Comparison of ENCODE assay signal across 16 cellular contexts in genomic region chr11:27838674-27839073, GRCh38.
A peak's percentile ranks its signal among the peaks of the same experiment; 100 is the strongest.
DNase-seq lines count a peak whose midpoint lies in the region; ATAC-seq and TF ChIP-seq lines count a peak whose summit lies in the region.
"Had no signal": no experiment of that assay in that cellular context is flagged by ENCODE, and none has a peak within 500 bp of the region (broad histone marks: within the 10 kb centered on the region; RNA-seq: fewer than 3 reads in every experiment).

No MANE protein-coding gene starts in this region.

- H3K27ac ChIP-seq in ACC112 (ENCODE audit: low read depth, low read length) (no peak overlapping the region), HCT116 (ENCODE audit: low read depth, low read length) (peak overlapping the region; percentile 22), mesendoderm (ENCODE audit: low read depth, low read length) (no peak overlapping the region), MM.1S (ENCODE audit: low read length) (no peak overlapping the region), osteoblast (ENCODE audit: low read depth, low read length) (no peak overlapping the region)
- H3K27ac ChIP-seq: BLaER1 treated with 17β-estradiol and CSF1 and Interleukin-3, amounts not matched to agents 10 nM and 100 nM had no signal

- H3K9me3 ChIP-seq in HCT116 (ENCODE audit: control insufficient read depth in 1 of 2, insufficient read depth in 1 of 2, low read depth in 1 of 2, low read length in 2 of 2) (no peaks in the 10 kb centered on the region), MM.1S (replicated peaks; ENCODE audit: insufficient read depth, low read length) (no peaks in the 10 kb centered on the region), osteoblast (ENCODE audit: low read depth, low read length) (no peaks in the 10 kb centered on the region)

- H2BK120ac ChIP-seq in mesendoderm (ENCODE audit: low read depth, low read length) = no peak overlapping the region

- no peak overlapping the region for H2AK5ac ChIP-seq in mesendoderm (ENCODE audit: low read length)

- no peak overlapping the region for H2BK5ac ChIP-seq in mesendoderm (ENCODE audit: low read length)

- no peak overlapping the region for H4K8ac ChIP-seq in mesendoderm (ENCODE audit: low read depth, low read length)

- H3K4me3 ChIP-seq in ACC112 (ENCODE audit: low read depth, low read length) (no peak overlapping the region), HCT116 (replicated peaks in 1 of 2; ENCODE audit: low read depth in 1 of 2, low read length in 2 of 2) (no peak overlapping the region), mesendoderm (ENCODE audit: low read length) (no peak overlapping the region), MM.1S (ENCODE audit: low read length) (no peak overlapping the region), osteoblast (ENCODE audit: insufficient read depth, low read length) (no peak overlapping the region)
- H3K4me3 ChIP-seq: BLaER1 treated with 17β-estradiol and CSF1 and Interleukin-3, amounts not matched to agents 10 nM and 100 nM; K562 had no signal

- no peak for TF ChIP-seq CTCF in HCT116 (IDR thresholded peaks at IDR 0.05 in 2 of 3, conservative IDR thresholded peaks at IDR 0.05 in 1 of 3; ENCODE audit: borderline replicate concordance in 1 of 3, insufficient read depth in 1 of 3, low read depth in 2 of 3, low read length in 2 of 3)
- no peak for TF ChIP-seq CTCF in MM.1S (IDR thresholded peaks at IDR 0.05; ENCODE audit: low read length)
- TF ChIP-seq CTCF in osteoblast (IDR thresholded peaks at IDR 0.05; ENCODE audit: extremely low read depth, low read depth, low read length) = no peak

- H4K5ac ChIP-seq in mesendoderm (ENCODE audit: low read length) = no peak overlapping the region

- H2BK15ac ChIP-seq in mesendoderm (replicated peaks; ENCODE audit: low read depth) = no peak overlapping the region

- TF ChIP-seq RAD21 in HCT116 (IDR thresholded peaks at IDR 0.05; ENCODE audit: low read depth) = no peak

- H3K56ac ChIP-seq in mesendoderm (ENCODE audit: low read length) = no peak overlapping the region

- DNase-seq in HCT116 (ENCODE audit: low read depth, low spot score) (no peak), SW480 (ENCODE audit: low spot score) (peak; percentile 50), mesendoderm (peak; percentile 56), MM.1S (no peak), NCI-H446 treated with DMSO at 0.1 percent for 48 hours (lab: John Stamatoyannopoulos, UW) (no peak), osteoblast (ENCODE audit: insufficient read length, low spot score, missing footprints) (no peak)
- DNase-seq: 8988T; CD8-positive, alpha-beta T cell; DMS 273 treated with DMSO at 0.1 percent for 48 hours; DMS79; GDM1; GOT3; H7 had no signal

- no peak overlapping the region for H3K18ac ChIP-seq in mesendoderm (ENCODE audit: low read length)

- no peaks in the 10 kb centered on the region for H4K20me1 ChIP-seq in HCT116 (ENCODE audit: insufficient read depth)
- no peaks in the 10 kb centered on the region for H4K20me1 ChIP-seq in MM.1S (ENCODE audit: insufficient read depth, low read length)
- H4K20me1 ChIP-seq in osteoblast (ENCODE audit: insufficient read depth, low read length) = no peaks in the 10 kb centered on the region
- H4K20me1 ChIP-seq: BLaER1 treated with 17β-estradiol and CSF1 and Interleukin-3, amounts not matched to agents 10 nM and 100 nM had no signal

- peak; percentile 50 for ATAC-seq in HCT116
- ATAC-seq: CD8-positive, alpha-beta T cell; K562 had no signal

- RAD21 ChIA-PET in HCT116 (lab: Charles Lee; ENCODE audit: low non-redundant PET in 1 of 2, low total read pairs in 2 of 2, uncharacterized antibody in 2 of 2, unreplicated experiment in 2 of 2) = no interaction called here

- H3K4me2 ChIP-seq in HCT116 (ENCODE audit: low read length) (peak overlapping the region; percentile 31; the same call in 1 of the 2 replicates), mesendoderm (ENCODE audit: low read length) (no peak overlapping the region), MM.1S (ENCODE audit: low read depth, low read length) (no peak overlapping the region), osteoblast (ENCODE audit: insufficient read depth, low read length) (no peak overlapping the region)
- H3K4me2 ChIP-seq: BLaER1 treated with 17β-estradiol and CSF1 and Interleukin-3, amounts not matched to agents 10 nM and 100 nM had no signal

- H3K9me2 ChIP-seq in HCT116 (ENCODE audit: insufficient read depth) (no peaks in the 10 kb centered on the region; the same call in 1 of the 2 replicates), MM.1S (replicated peaks; ENCODE audit: insufficient read depth, low read length) (no peaks in the 10 kb centered on the region)

- TF ChIP-seq POLR2A in HCT116 (IDR thresholded peaks at IDR 0.05; ENCODE audit: borderline replicate concordance, extremely low read depth, insufficient read depth, insufficient read length) = no peak

- POLR2A ChIA-PET in HCT116 (lab: Charles Lee) = interaction anchor here (1.0 to 1.8 kb wide), 2 partner anchors 96 to 138 kb away, joined by 3 to 5 read pairs; partner anchors contain the start of gene BDNF

- no TSS peak for BruUV-seq in HCT116 (replicated peaks; lab: Mats Ljungman, UMichigan)

- H3K79me2 ChIP-seq in ACC112 (ENCODE audit: control insufficient read depth, insufficient read depth, low read length, unreplicated experiment) (no peaks in the 10 kb centered on the region), HCT116 (ENCODE audit: insufficient read depth, low read length) (no peaks in the 10 kb centered on the region), mesendoderm (ENCODE audit: control insufficient read depth, insufficient read depth, low read length) (no peaks in the 10 kb centered on the region), MM.1S (ENCODE audit: low read length) (no peaks in the 10 kb centered on the region), osteoblast (ENCODE audit: insufficient read depth, low read length) (no peaks in the 10 kb centered on the region)

- no CpG with 5 or more reads among the region's 6 CpGs for WGBS in mesendoderm (ENCODE audit: extremely low coverage, insufficient coverage, low lambda C conversion rate)

- H3K27me3 ChIP-seq in ACC112 (ENCODE audit: insufficient read depth, low read length) (no peaks in the 10 kb centered on the region), HCT116 (ENCODE audit: insufficient read depth, low read length) (no peaks in the 10 kb centered on the region), mesendoderm (ENCODE audit: insufficient read depth, low read length, poor library complexity) (no peaks in the 10 kb centered on the region), MM.1S (replicated peaks; ENCODE audit: insufficient read depth, low read length) (no peaks in the 10 kb centered on the region), osteoblast (ENCODE audit: insufficient read depth, low read length) (no peaks in the 10 kb centered on the region)
- H3K27me3 ChIP-seq: BLaER1 treated with 17β-estradiol and CSF1 and Interleukin-3, amounts not matched to agents 10 nM and 100 nM had no signal

- H3F3A ChIP-seq in MM.1S (ENCODE audit: insufficient read depth, low read length) = no peaks in the 10 kb centered on the region

- CTCF ChIA-PET in HCT116 (lab: Charles Lee) = interaction anchor here (0.9 to 1.2 kb wide), 3 partner anchors 121 to 691 kb away, joined by 4 to 6 read pairs (median 5); no protein-coding TSS in a partner anchor

- H2AFZ ChIP-seq in ACC112 (ENCODE audit: low read length, unreplicated experiment) (peak overlapping the region; percentile 76), HCT116 (ENCODE audit: low read depth, low read length, poor library complexity, severe bottlenecking) (peak overlapping the region; percentile 94), MM.1S (ENCODE audit: low read length) (no peak overlapping the region), osteoblast (ENCODE audit: low read length) (no peak overlapping the region)

- no peaks in the 10 kb centered on the region for H3K79me1 ChIP-seq in mesendoderm (ENCODE audit: low read length)

- no peak overlapping the region for H3K4ac ChIP-seq in mesendoderm (ENCODE audit: low read depth, low read length)

- H3K9ac ChIP-seq in HCT116 (ENCODE audit: low read length) = no peak overlapping the region
- H3K9ac ChIP-seq in mesendoderm (ENCODE audit: low read length) = no peak overlapping the region
- no peak overlapping the region for H3K9ac ChIP-seq in MM.1S (ENCODE audit: low read length)
- H3K9ac ChIP-seq: BLaER1 treated with 17β-estradiol and CSF1 and Interleukin-3, amounts not matched to agents 10 nM and 100 nM had no signal

- H3K36me3 ChIP-seq in ACC112 (ENCODE audit: insufficient read depth, low read length) = no peaks in the 10 kb centered on the region
- H3K36me3 ChIP-seq in HCT116 (ENCODE audit: control insufficient read depth in 1 of 2, insufficient read depth in 2 of 2, low read length in 2 of 2) = 0 out of 4 replicates have a peak, but pooled peaks cover 0 to 2% of the 10 kb centered on the region in 2 experiments
- no peaks in the 10 kb centered on the region for H3K36me3 ChIP-seq in mesendoderm (ENCODE audit: control insufficient read depth, insufficient read depth, low read length)
- H3K36me3 ChIP-seq in MM.1S (replicated peaks; ENCODE audit: insufficient read depth, low read length) = no peaks in the 10 kb centered on the region
- no peaks in the 10 kb centered on the region for H3K36me3 ChIP-seq in osteoblast (ENCODE audit: insufficient read depth, low read length)
- H3K36me3 ChIP-seq: BLaER1 treated with 17β-estradiol and CSF1 and Interleukin-3, amounts not matched to agents 10 nM and 100 nM had no signal

- intact Hi-C loops in HCT116 (cut with micrococcal nuclease) = no loop called here

- no peak overlapping the region for H3K23ac ChIP-seq in mesendoderm (ENCODE audit: low read length)

- H3K4me1 ChIP-seq in ACC112 (ENCODE audit: control insufficient read depth, insufficient read depth, low read length, unreplicated experiment) = peaks cover 4% of the 10 kb centered on the region
- peaks cover 6 to 23% of the 10 kb centered on the region in 2 experiments; a peak in 3 of 4 replicates for H3K4me1 ChIP-seq in HCT116 (ENCODE audit: control insufficient read depth in 1 of 2, insufficient read depth in 2 of 2, low read length in 2 of 2)
- no peaks in the 10 kb centered on the region for H3K4me1 ChIP-seq in mesendoderm (ENCODE audit: control insufficient read depth, low read depth, low read length)
- no peaks in the 10 kb centered on the region for H3K4me1 ChIP-seq in MM.1S (ENCODE audit: low read length)
- H3K4me1 ChIP-seq in osteoblast (ENCODE audit: insufficient read depth, low read length) = peaks cover 5% of the 10 kb centered on the region
- H3K4me1 ChIP-seq: BLaER1 treated with 17β-estradiol and CSF1 and Interleukin-3, amounts not matched to agents 10 nM and 100 nM had no signal

TF ChIP-seq in HCT116, 20 proteins besides CTCF, POLR2A, EP300 and RAD21 (continues in another document):
- TF ChIP-seq JUND (IDR thresholded peaks at IDR 0.05) (no peak), MAX (IDR thresholded peaks at IDR 0.05) (no peak), ELF1 (IDR thresholded peaks at IDR 0.05; ENCODE audit: borderline replicate concordance, low read depth) (no peak), SP1 (IDR thresholded peaks at IDR 0.05; ENCODE audit: low read depth) (0 out of 2 replicates have a peak, but pooled peaks have one; percentile 5), EZH2phosphoT487 (IDR thresholded peaks at IDR 0.05; ENCODE audit: borderline replicate concordance) (no peak), SIN3A (IDR thresholded peaks at IDR 0.05; ENCODE audit: low read depth) (no peak)

Comparison
In these comparisons a context has a peak if more than half of its experiments do, and no peak if none do; other contexts are left out.
1. H2AFZ ChIP-seq: peak in ACC112 (single experiment) and HCT116 (single experiment); none in MM.1S (single experiment) and osteoblast (single experiment).
2. DNase-seq: peak in SW480 (single experiment) and mesendoderm (single experiment); none in HCT116 (single experiment), MM.1S (single experiment), NCI-H446 treated with DMSO at 0.1 percent for 48 hours (single experiment) and osteoblast (single experiment).